ENCODE assay signal across 8 cellular contexts in the genomic region with DNA sequence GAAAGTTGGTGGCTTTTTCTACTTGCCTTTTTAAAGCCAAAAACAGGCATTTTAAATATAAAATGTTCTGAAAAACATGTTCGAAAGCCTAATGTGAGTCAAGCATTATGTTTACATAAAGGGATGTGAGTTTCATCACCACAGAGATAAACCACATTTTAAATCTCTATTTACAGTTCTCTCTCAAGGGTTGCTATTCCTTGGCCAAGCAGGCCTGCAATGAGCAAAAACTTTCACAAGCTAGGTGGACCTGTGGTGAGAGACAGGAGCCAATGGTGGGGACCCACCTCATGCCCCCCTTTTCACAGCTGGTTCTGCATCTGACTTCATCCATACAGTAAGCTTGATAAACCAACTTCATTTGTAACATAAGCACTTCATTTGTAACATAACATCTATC.
DNase-seq lines count a peak whose midpoint lies in the region; ATAC-seq and TF ChIP-seq lines count a peak whose summit lies in the region.

No MANE protein-coding gene starts in this region.

- H3K27ac ChIP-seq in ACC112 (ENCODE audit: low read depth, low read length) (peak overlapping the region; percentile 85), right lobe of liver (peak overlapping the region in 2 of 3 donors; percentile 1 to 24), thyroid gland (peak overlapping the region in 1 of 3 donors; percentile 20), body of pancreas (no peak overlapping the region)

- ATAC-seq in GM18870 (IDR thresholded peaks at IDR 0.05; ENCODE audit: unreplicated experiment) (peak; percentile 80), HG03045 (IDR thresholded peaks at IDR 0.05; ENCODE audit: unreplicated experiment) (peak; percentile 72), right lobe of liver (peak; percentile 76 to 83 (median 81)), body of pancreas (no peak)

- H3K4me1 ChIP-seq in ACC112 (ENCODE audit: control insufficient read depth, insufficient read depth, low read length, unreplicated experiment) (peaks cover 42% of the 10 kb centered on the region), right lobe of liver (peaks cover 0 to 32% (median 9%) of the 10 kb centered on the region in 4 donors), thyroid gland (peaks cover 28 to 54% of the 10 kb centered on the region in 2 donors), body of pancreas (peaks cover 25% of the 10 kb centered on the region)

- H3K36me3 ChIP-seq in ACC112 (ENCODE audit: insufficient read depth, low read length) (no peaks in the 10 kb centered on the region), right lobe of liver (no peaks in the 10 kb centered on the region), thyroid gland (no peaks in the 10 kb centered on the region), body of pancreas (replicated peaks in 1 of 2; ENCODE audit: insufficient read depth in 1 of 2, low read depth in 2 of 2) (no peaks in the 10 kb centered on the region)

- TF ChIP-seq CTCF in right lobe of liver (IDR thresholded peaks at IDR 0.05) = no peak
- TF ChIP-seq CTCF in thyroid gland (IDR thresholded peaks at IDR 0.05) = no peak
- no peak for TF ChIP-seq CTCF in body of pancreas (IDR thresholded peaks at IDR 0.05)

- TF ChIP-seq POLR2A in right lobe of liver (IDR thresholded peaks at IDR 0.05) (no peak), thyroid gland (IDR thresholded peaks at IDR 0.05) (no peak), body of pancreas (IDR thresholded peaks at IDR 0.05) (no peak)

- H3K4me3 ChIP-seq in ACC112 (ENCODE audit: low read depth, low read length) (no peak overlapping the region), right lobe of liver (no peak overlapping the region), thyroid gland (replicated peaks in 1 of 3) (no peak overlapping the region), body of pancreas (no peak overlapping the region)

- intact Hi-C loops in right lobe of liver (cut with DNase I) = no loop called here
- intact Hi-C loops in thyroid gland (cut with DNase I) = no loop called here
- intact Hi-C loops in body of pancreas (cut with DNase I) = no loop called here

- WGBS in right lobe of liver (ENCODE audit: insufficient coverage, low coverage, low lambda C conversion rate, missing lambda C conversion rate) = 5% methylated on average over 1 of the region's 1 CpG
- WGBS in thyroid gland, 2 donors = 78 to 88% methylated on average over 1 of the region's 1 CpG
- 36 to 56% methylated on average over 1 of the region's 1 CpG for WGBS in body of pancreas, 2 donors

- no peaks in the 10 kb centered on the region for H3K9me3 ChIP-seq in right lobe of liver
- no peaks in the 10 kb centered on the region for H3K9me3 ChIP-seq in thyroid gland
- no peaks in the 10 kb centered on the region for H3K9me3 ChIP-seq in body of pancreas

- H2AFZ ChIP-seq in ACC112 (ENCODE audit: low read length, unreplicated experiment) = no peak overlapping the region

- H3K79me2 ChIP-seq in ACC112 (ENCODE audit: control insufficient read depth, insufficient read depth, low read length, unreplicated experiment) = peaks cover 87% of the 10 kb centered on the region

- DNase-seq in activated CD4-positive, alpha-beta T cell treated with anti-CD3 and anti-CD28 coated beads, Interleukin-2, amount 50 U/mL, for 48 hours = peak; percentile 20 to 44
- DNase-seq in right lobe of liver (no peak), thyroid gland (no peak), body of pancreas (no peak)
- DNase-seq in effector CD8-positive, alpha-beta T cell (lab: John Stamatoyannopoulos, UW) = no peak

- H3K27me3 ChIP-seq in ACC112 (ENCODE audit: insufficient read depth, low read length) (no peaks in the 10 kb centered on the region), right lobe of liver (no peaks in the 10 kb centered on the region), thyroid gland (no peaks in the 10 kb centered on the region), body of pancreas (no peaks in the 10 kb centered on the region)

Comparison
In these comparisons a context has a peak if more than half of its experiments do, and no peak if none do; other contexts are left out.
1. H3K27ac ChIP-seq: peak in ACC112 (single experiment) and right lobe of liver (2 of 3); none in body of pancreas (0 of 4).
2. DNase-seq: peak in activated CD4-positive, alpha-beta T cell treated with anti-CD3 and anti-CD28 coated beads, Interleukin-2, amount 50 U/mL, for 48 hours (2 of 2); none in right lobe of liver (0 of 3), thyroid gland (0 of 2), body of pancreas (0 of 4) and effector CD8-positive, alpha-beta T cell (single experiment).